1 cellular context compared by ENCODE assay signal in genomic region chr19:954672-955494, GRCh38.
A peak's percentile ranks its signal among the peaks of the same experiment; 100 is the strongest.
TF ChIP-seq lines count a peak whose summit lies in the region.

No MANE protein-coding gene starts in this region.

TF ChIP-seq in H1, 55 proteins besides CTCF, POLR2A, EP300 and RAD21:
- no peak for TF ChIP-seq HDAC2 (IDR thresholded peaks at IDR 0.05; ENCODE audit: borderline replicate concordance in 1 of 2, low read depth in 2 of 2, low read length in 2 of 2)
- TF ChIP-seq SP4 (IDR thresholded peaks at IDR 0.05; ENCODE audit: low read length), result peak; percentile 77; the same call in 1 of the 2 replicates
